1 cellular context compared by ENCODE assay signal in the genomic region with DNA sequence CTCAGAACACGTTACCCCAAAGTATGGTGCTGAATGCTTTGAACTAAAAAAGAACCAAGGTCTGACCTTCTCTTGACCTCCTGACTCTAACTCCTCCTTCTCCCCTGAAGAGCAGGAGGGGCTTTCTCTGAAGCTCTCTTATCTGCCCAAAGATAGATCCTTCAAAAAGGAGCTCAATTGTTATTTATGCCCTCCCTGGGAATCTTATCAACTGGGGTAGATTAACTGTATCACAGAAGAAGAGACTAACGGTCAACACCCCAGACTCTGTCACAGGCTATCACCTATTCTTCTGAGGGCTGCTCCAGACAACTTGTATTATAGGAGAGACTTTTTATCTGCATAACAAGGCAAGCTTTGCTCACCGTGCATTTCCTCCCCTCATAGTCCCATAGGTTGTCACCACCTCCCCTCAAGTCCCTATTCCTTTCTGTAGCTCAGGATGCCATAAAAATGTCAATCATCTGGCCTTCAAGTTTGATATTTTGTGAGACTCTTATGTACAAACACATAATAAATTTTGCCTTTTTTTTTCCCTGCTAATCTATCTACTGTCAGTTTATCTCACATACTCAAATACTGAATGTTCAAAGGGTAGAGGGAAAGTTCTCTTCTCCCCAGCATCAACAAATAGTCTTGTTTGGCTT.
TF ChIP-seq lines count a peak whose summit lies in the region.

No MANE protein-coding gene starts in this region.

TF ChIP-seq in A549, 52 proteins besides CTCF, POLR2A, EP300 and RAD21 (continued from another document):
- no peak for TF ChIP-seq NFE2L2 (conservative IDR thresholded peaks at IDR 0.05; ENCODE audit: low read length)
- no peak for TF ChIP-seq TP53 (CRISPR knock-in tag; IDR thresholded peaks at IDR 0.05)
- no peak for TF ChIP-seq CEBPB (IDR thresholded peaks at IDR 0.05)
- TF ChIP-seq ZC3H11A (IDR thresholded peaks at IDR 0.05): no peak
- TF ChIP-seq JUNB (IDR thresholded peaks at IDR 0.05): no peak
- TF ChIP-seq CBX8 (IDR thresholded peaks at IDR 0.05): no peak
